17 cellular contexts compared by ENCODE assay signal in genomic region chr15:52283281-52283680, GRCh38. TPM values are rescaled to one million over a fixed set of nuclear protein-coding genes. Genes with fewer than 3 reads are reported as not detected.
DNase-seq lines count a peak whose midpoint lies in the region; ATAC-seq and TF ChIP-seq lines count a peak whose summit lies in the region.
"Had no signal": no experiment of that assay in that cellular context is flagged by ENCODE, and none has a peak within 500 bp of the region (broad histone marks: within the 10 kb centered on the region; RNA-seq: fewer than 3 reads in every experiment).

No MANE protein-coding gene starts in this region.

- H3K4me3 Mint-ChIP-seq in activated CD8-positive, alpha-beta memory T cell treated with anti-CD3 and anti-CD28 coated beads, Interleukin-2, amount 10 ng/mL, durations not matched to agents 7 days and 5 days, result no peak overlapping the region
- H3K4me3 Mint-ChIP-seq: B cell; CD8-positive, alpha-beta T cell had no signal

- no peaks in the 10 kb centered on the region for H3K36me3 Mint-ChIP-seq in activated CD8-positive, alpha-beta memory T cell treated with anti-CD3 and anti-CD28 coated beads, Interleukin-2, amount 10 ng/mL, durations not matched to agents 7 days and 5 days
- H3K36me3 Mint-ChIP-seq: CD4-positive, CD25-positive, alpha-beta regulatory T cell; CD8-positive, alpha-beta T cell had no signal

- WGBS in testis, 2 donors, result 64 to 72% methylated on average over 6 of the region's 6 CpGs

- H3K27ac ChIP-seq in testis, result peak overlapping the region; percentile 60 to 69
- H3K27ac ChIP-seq: 22Rv1, BLaER1, C4-2B had no signal

- intact Hi-C loops in testis (cut with DNase I; ENCODE audit: low total_unique reads), result no loop called here

- TF ChIP-seq CTCF in testis (IDR thresholded peaks at IDR 0.05), result no peak

- peak; percentile 16 for DNase-seq in activated CD8-positive, alpha-beta memory T cell treated with anti-CD3 and anti-CD28 coated beads, Interleukin-2, amount 10 ng/mL, durations not matched to agents 7 days and 5 days
- DNase-seq in activated CD8-positive, alpha-beta memory T cell treated with anti-CD3 and anti-CD28 coated beads, Interleukin-2, amount 50 U/mL, for 4 hours, result no peak
- peak; percentile 53 for DNase-seq in left lobe of liver (ENCODE audit: low spot score)
- DNase-seq in testis, result peak; percentile 90
- no peak for DNase-seq in HCEC 1CT
- no peak for DNase-seq in inferior parietal cortex (ENCODE audit: extremely low spot score)
- DNase-seq: Caco-2; CD4-positive, CD25-positive, alpha-beta regulatory T cell; CD8-positive, alpha-beta T cell; DMS153; DND-41; GOT3 had no signal

- H3K27me3 Mint-ChIP-seq in activated CD8-positive, alpha-beta memory T cell treated with anti-CD3 and anti-CD28 coated beads, Interleukin-2, amount 10 ng/mL, durations not matched to agents 7 days and 5 days, result peaks cover 3% of the 10 kb centered on the region
- H3K27me3 Mint-ChIP-seq: B cell had no signal

- no peak overlapping the region for H3K4me3 ChIP-seq in testis
- H3K4me3 ChIP-seq: BLaER1, HAP-1 had no signal

- H3K9me3 ChIP-seq in testis, result no peaks in the 10 kb centered on the region
- H3K9me3 ChIP-seq: Caco-2, HAP-1 had no signal

- H3K4me1 ChIP-seq in testis, result peaks cover 23% of the 10 kb centered on the region
- H3K4me1 ChIP-seq: BLaER1, HAP-1 had no signal

- H3K9me3 Mint-ChIP-seq in activated CD8-positive, alpha-beta memory T cell treated with anti-CD3 and anti-CD28 coated beads, Interleukin-2, amount 10 ng/mL, durations not matched to agents 7 days and 5 days (ENCODE audit: low read depth), result no peaks in the 10 kb centered on the region
- H3K9me3 Mint-ChIP-seq: CD4-positive, CD25-positive, alpha-beta regulatory T cell; CD8-positive, alpha-beta T cell had no signal

- no peak for ATAC-seq in activated CD8-positive, alpha-beta memory T cell treated with anti-CD3 and anti-CD28 coated beads, Interleukin-2, amount 10 ng/mL, durations not matched to agents 7 days and 5 days
- ATAC-seq in left lobe of liver, result no peak
- ATAC-seq: CD8-positive, alpha-beta T cell had no signal

- TF ChIP-seq POLR2A in testis (IDR thresholded peaks at IDR 0.05), result no peak

- CTCF ChIA-PET in activated CD8-positive, alpha-beta memory T cell treated with anti-CD3 and anti-CD28 coated beads, Interleukin-2, amount 10 ng/mL, durations not matched to agents 7 days and 5 days (lab: Charles Lee), result no interaction called here

- no peaks in the 10 kb centered on the region for H3K4me1 Mint-ChIP-seq in activated CD8-positive, alpha-beta memory T cell treated with anti-CD3 and anti-CD28 coated beads, Interleukin-2, amount 10 ng/mL, durations not matched to agents 7 days and 5 days
- H3K4me1 Mint-ChIP-seq: B cell; CD4-positive, CD25-positive, alpha-beta regulatory T cell had no signal

- no peaks in the 10 kb centered on the region for H3K27me3 ChIP-seq in testis
- H3K27me3 ChIP-seq: BLaER1 had no signal

- no peaks in the 10 kb centered on the region for H3K36me3 ChIP-seq in testis (ENCODE audit: low read depth, missing control alignments)
- H3K36me3 ChIP-seq: HAP-1 had no signal

- H3K27ac Mint-ChIP-seq in activated CD8-positive, alpha-beta memory T cell treated with anti-CD3 and anti-CD28 coated beads, Interleukin-2, amount 10 ng/mL, durations not matched to agents 7 days and 5 days, result no peak overlapping the region
- H3K27ac Mint-ChIP-seq: B cell; CD4-positive, CD25-positive, alpha-beta regulatory T cell; CD8-positive, alpha-beta T cell had no signal

RNA-seq across cellular contexts. Expression of gene MYO5C, which starts 12.3 kb away (rescaled TPM):
- total RNA-seq in activated CD8-positive, alpha-beta memory T cell treated with anti-CD3 and anti-CD28 coated beads, Interleukin-2, amount 10 ng/mL, durations not matched to agents 7 days and 5 days, result 1 to 10 TPM in 1 of 2 experiments, under 1 TPM in 1; 0.94 to 1.3 TPM
- total RNA-seq in left lobe of liver, result 6.3 TPM
- 10 to 100 TPM; 40.0 to 47.6 TPM for total RNA-seq in testis
- polyA plus RNA-seq in testis (ENCODE audit: insufficient read depth, low read depth, low replicate concordance), result 9.3 TPM

Comparison
In these comparisons a context has a peak if more than half of its experiments do, and no peak if none do; other contexts are left out.
1. DNase-seq: peak in activated CD8-positive, alpha-beta memory T cell treated with anti-CD3 and anti-CD28 coated beads, Interleukin-2, amount 10 ng/mL, durations not matched to agents 7 days and 5 days (single experiment), left lobe of liver (single experiment) and testis (single experiment); none in activated CD8-positive, alpha-beta memory T cell treated with anti-CD3 and anti-CD28 coated beads, Interleukin-2, amount 50 U/mL, for 4 hours (single experiment), HCEC 1CT (single experiment) and inferior parietal cortex (single experiment).